In genomic region chr13:71866173-71867091, GRCh38 we compare ENCODE assay signal across 8 cellular contexts. TPM values are rescaled to one million over a fixed set of nuclear protein-coding genes. Genes with fewer than 3 reads are reported as not detected.
DNase-seq lines count a peak whose midpoint lies in the region; ATAC-seq and TF ChIP-seq lines count a peak whose summit lies in the region.

No MANE protein-coding gene starts in this region.

- POLR2A ChIA-PET in CD4-positive, alpha-beta T cell (lab: Charles Lee), result interaction anchor here (1.0 kb wide), 1 partner anchor 575 kb away, joined by 3 read pairs; no protein-coding TSS in a partner anchor

- 3% methylated on average over 11 to 68 of the region's 80 CpGs for WGBS in transverse colon (ENCODE audit: low coverage in 1 of 2), 2 donors

- in situ Hi-C loops in transverse colon (cut with MboI; ENCODE audit: low pct_ligation_motif_present in 1 of 4, low pct_unique_long_range_greater_than_20kb in 1 of 4, low sequenced_read_pairs in 3 of 4), result no loop called here

- no peak for TF ChIP-seq POLR2A in transverse colon (IDR thresholded peaks at IDR 0.05)

- CTCF ChIA-PET in CD4-positive, alpha-beta T cell (lab: Charles Lee), result no interaction called here

- peaks cover 43% of the 10 kb centered on the region for H3K27me3 ChIP-seq in CD4-positive, alpha-beta T cell (ENCODE audit: control insufficient read depth, insufficient read depth, low read length)
- peaks cover 0 to 79% (median 28%) of the 10 kb centered on the region in 45 donors for H3K27me3 ChIP-seq in dorsolateral prefrontal cortex
- peaks cover 21% of the 10 kb centered on the region for H3K27me3 ChIP-seq in transverse colon

- peaks cover 50% of the 10 kb centered on the region for H3K27me3 Mint-ChIP-seq in CD4-positive, alpha-beta T cell

- no peaks in the 10 kb centered on the region for H3K9me3 ChIP-seq in CD4-positive, alpha-beta T cell (ENCODE audit: control insufficient read depth, low read length)
- H3K9me3 ChIP-seq in transverse colon, result no peaks in the 10 kb centered on the region

- peaks cover 8% of the 10 kb centered on the region for H3K36me3 Mint-ChIP-seq in CD4-positive, alpha-beta T cell (ENCODE audit: low read depth)

- peaks cover 33% of the 10 kb centered on the region for H3K4me1 Mint-ChIP-seq in CD4-positive, alpha-beta T cell (ENCODE audit: low read depth)

- intact Hi-C loops in CD4-positive, alpha-beta T cell (cut with DNase I, micrococcal nuclease), result no loop called here
- intact Hi-C loops in dorsolateral prefrontal cortex (cut with DNase I) (no loop called here), transverse colon (cut with DNase I; ENCODE audit: low total_unique reads) (no loop called here)

- H3K4me1 ChIP-seq in transverse colon, result peaks cover 0 to 12% (median 7%) of the 10 kb centered on the region in 4 donors

- peak overlapping the region; percentile 90 for H3K4me3 Mint-ChIP-seq in CD4-positive, alpha-beta T cell

- no peak overlapping the region for H3K27ac ChIP-seq in CD4-positive, alpha-beta T cell (ENCODE audit: low read depth, low read length)
- H3K27ac ChIP-seq in dorsolateral prefrontal cortex, result peak overlapping the region in 42 of 59 donors; percentile 7 to 84 (median 64)
- H3K27ac ChIP-seq in transverse colon, result peak overlapping the region; percentile 81 to 86 (median 84)

- TF ChIP-seq EP300 in transverse colon (IDR thresholded peaks at IDR 0.05; ENCODE audit: low read depth), result no peak

- no peaks in the 10 kb centered on the region for H3K36me3 ChIP-seq in transverse colon

- no peaks in the 10 kb centered on the region for H3K9me3 Mint-ChIP-seq in CD4-positive, alpha-beta T cell

- H3K4me3 ChIP-seq in dorsolateral prefrontal cortex (peak overlapping the region; percentile 43 to 81 (median 66)), transverse colon (peak overlapping the region; percentile 60 to 77 (median 68))

- no peak for TF ChIP-seq CTCF in CD4-positive, alpha-beta T cell (IDR thresholded peaks at IDR 0.05)
- TF ChIP-seq CTCF in dorsolateral prefrontal cortex (IDR thresholded peaks at IDR 0.05 in 54 of 56, conservative IDR thresholded peaks at IDR 0.05 in 2 of 56; ENCODE audit: low read depth in 1 of 56, partially characterized antibody in 56 of 56) (no peak), transverse colon (IDR thresholded peaks at IDR 0.05) (no peak)

- DNase-seq in CD4-positive, alpha-beta T cell, result peak in 2 of 10 experiments; percentile 13 to 22
- DNase-seq in SK-N-DZ (ENCODE audit: low spot score) (peak; percentile 21), dorsolateral prefrontal cortex (peak in 4 of 10 donors; percentile 4 to 44 (median 25)), medulla oblongata (ENCODE audit: extremely low spot score) (peak; percentile 4), transverse colon (peak; percentile 24), activated gamma-delta T cell (lab: John Stamatoyannopoulos, UW) (no peak)

- ATAC-seq in CD4-positive, alpha-beta T cell (ENCODE audit: poor library complexity), result peak; percentile 35
- ATAC-seq in GM21576 (IDR thresholded peaks at IDR 0.05; ENCODE audit: unreplicated experiment) (peak; percentile 8), GM21737 (IDR thresholded peaks at IDR 0.05; ENCODE audit: unreplicated experiment) (no peak)

- peak overlapping the region; percentile 68 for H3K27ac Mint-ChIP-seq in CD4-positive, alpha-beta T cell

RNA-seq across cellular contexts. Expression of gene DACH1, which starts 0.6 kb away (rescaled TPM):
- total RNA-seq in CD4-positive, alpha-beta T cell, result under 1 TPM; 0.71 to 0.89 TPM
- 10.9 and 12.1 TPM in 2 replicates for polyA plus RNA-seq in SK-N-DZ (2014; cell fraction: cytosol; rRNA removed)
- polyA plus RNA-seq in SK-N-DZ (2014; cell fraction: nucleus; rRNA removed), result 6.7 and 9.2 TPM in 2 replicates
- total RNA-seq in dorsolateral prefrontal cortex (10 to 100 TPM in 7 of 120 experiments, 1 to 10 TPM in 113; 2.0 to 12.6 (median 6.2) TPM), transverse colon (10 to 100 TPM in 1 of 4 donors, 1 to 10 TPM in 3; 1.5 to 17.3 (median 3.3) TPM)
